In genomic region chr18:55559735-55560134, GRCh38 we compare ENCODE assay signal across 15 cellular contexts.
"Had no signal": no experiment of that assay in that cellular context is flagged by ENCODE, and none has a peak within 500 bp of the region (broad histone marks: within the 10 kb centered on the region; RNA-seq: fewer than 3 reads in every experiment).

No MANE protein-coding gene starts in this region.

- ATAC-seq: gastroesophageal sphincter, left colon had no signal

- H3K27me3 ChIP-seq: ascending aorta, gastroesophageal sphincter, thyroid gland had no signal

- H3K4me1 ChIP-seq: ascending aorta, thyroid gland had no signal

- H3K27ac ChIP-seq: ascending aorta, gastroesophageal sphincter, thyroid gland had no signal

- H3K4me3 ChIP-seq: ascending aorta, gastroesophageal sphincter, lung, thyroid gland had no signal

- H3K36me3 ChIP-seq: ascending aorta, gastroesophageal sphincter, thyroid gland had no signal

- H3K9me3 ChIP-seq: ascending aorta, gastroesophageal sphincter, thyroid gland had no signal

- DNase-seq: activated CD4-positive, alpha-beta T cell treated with anti-CD3 and anti-CD28 coated beads, Interleukin-2, amount 50 U/mL, for 4 hours; activated gamma-delta T cell; cerebellar nuclear complex; cortex of kidney; effector CD4-positive, alpha-beta T cell; left colon; nephron progenitor cell; stimulated activated CD4-positive, alpha-beta T cell treated with anti-CD3 and anti-CD28 coated beads, Interleukin-12 subunit alpha, Interleukin-12 subunit beta, amount 100 ng/mL, for 4 hours; stimulated activated CD4-positive, alpha-beta T cell treated with anti-CD3 and anti-CD28 coated beads, Interleukin-1b, Interleukin-23, amount 100 ng/mL, for 48 hours; stimulated activated CD8-positive, alpha-beta memory T cell treated with anti-CD3 and anti-CD28 coated beads, Interleukin-4, amount 100 ng/mL, for 48 hours; stimulated activated naive CD4-positive, alpha-beta T cell; thyroid gland had no signal
